In genomic region chr19:18280247-18281081, GRCh38 we compare ENCODE assay signal across 1 cellular context.
TF ChIP-seq lines count a peak whose summit lies in the region.

No MANE protein-coding gene starts in this region.

TF ChIP-seq in HepG2, 621 proteins besides CTCF, POLR2A, EP300 and RAD21 (continued from another document and continues in another):
- TF ChIP-seq, protein P1, sequence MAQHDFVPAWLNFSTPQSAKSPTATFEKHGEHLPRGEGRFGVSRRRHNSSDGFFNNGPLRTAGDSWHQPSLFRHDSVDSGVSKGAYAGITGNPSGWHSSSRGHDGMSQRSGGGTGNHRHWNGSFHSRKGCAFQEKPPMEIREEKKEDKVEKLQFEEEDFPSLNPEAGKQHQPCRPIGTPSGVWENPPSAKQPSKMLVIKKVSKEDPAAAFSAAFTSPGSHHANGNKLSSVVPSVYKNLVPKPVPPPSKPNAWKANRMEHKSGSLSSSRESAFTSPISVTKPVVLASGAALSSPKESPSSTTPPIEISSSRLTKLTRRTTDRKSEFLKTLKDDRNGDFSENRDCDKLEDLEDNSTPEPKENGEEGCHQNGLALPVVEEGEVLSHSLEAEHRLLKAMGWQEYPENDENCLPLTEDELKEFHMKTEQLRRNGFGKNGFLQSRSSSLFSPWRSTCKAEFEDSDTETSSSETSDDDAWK (CRISPR knock-in tag; IDR thresholded peaks at IDR 0.05), result no peak
- TF ChIP-seq TCF7L2 (IDR thresholded peaks at IDR 0.05; ENCODE audit: low read depth, low read length), result no peak
- TF ChIP-seq, protein P2, sequence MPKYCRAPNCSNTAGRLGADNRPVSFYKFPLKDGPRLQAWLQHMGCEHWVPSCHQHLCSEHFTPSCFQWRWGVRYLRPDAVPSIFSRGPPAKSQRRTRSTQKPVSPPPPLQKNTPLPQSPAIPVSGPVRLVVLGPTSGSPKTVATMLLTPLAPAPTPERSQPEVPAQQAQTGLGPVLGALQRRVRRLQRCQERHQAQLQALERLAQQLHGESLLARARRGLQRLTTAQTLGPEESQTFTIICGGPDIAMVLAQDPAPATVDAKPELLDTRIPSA (CRISPR knock-in tag; IDR thresholded peaks at IDR 0.05; ENCODE audit: borderline replicate concordance), result no peak
- TF ChIP-seq SCMH1 (CRISPR knock-in tag; IDR thresholded peaks at IDR 0.05; ENCODE audit: borderline replicate concordance), result no peak
- peak; percentile 30; the same call in 1 of the 2 replicates for TF ChIP-seq TFDP2 (CRISPR knock-in tag; IDR thresholded peaks at IDR 0.05)
- peak; percentile 38 for TF ChIP-seq TAF15 (IDR thresholded peaks at IDR 0.05; ENCODE audit: low read depth, low read length, poor library complexity, severe bottlenecking)
- TF ChIP-seq MYC (CRISPR knock-in tag; IDR thresholded peaks at IDR 0.05; ENCODE audit: borderline replicate concordance), result peak; percentile 73; the same call in 1 of the 2 replicates
- TF ChIP-seq ZKSCAN8 (CRISPR knock-in tag; IDR thresholded peaks at IDR 0.05; ENCODE audit: borderline replicate concordance), result no peak
- TF ChIP-seq NKX3-1 (CRISPR knock-in tag; IDR thresholded peaks at IDR 0.05), result peak; percentile 77
- TF ChIP-seq, protein P3, sequence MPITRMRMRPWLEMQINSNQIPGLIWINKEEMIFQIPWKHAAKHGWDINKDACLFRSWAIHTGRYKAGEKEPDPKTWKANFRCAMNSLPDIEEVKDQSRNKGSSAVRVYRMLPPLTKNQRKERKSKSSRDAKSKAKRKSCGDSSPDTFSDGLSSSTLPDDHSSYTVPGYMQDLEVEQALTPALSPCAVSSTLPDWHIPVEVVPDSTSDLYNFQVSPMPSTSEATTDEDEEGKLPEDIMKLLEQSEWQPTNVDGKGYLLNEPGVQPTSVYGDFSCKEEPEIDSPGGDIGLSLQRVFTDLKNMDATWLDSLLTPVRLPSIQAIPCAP (CRISPR knock-in tag; IDR thresholded peaks at IDR 0.05; ENCODE audit: low read depth), result no peak
- no peak for TF ChIP-seq NR2F2 (IDR thresholded peaks at IDR 0.05; ENCODE audit: borderline replicate concordance, low read depth)
- 0 out of 2 replicates have a peak, but pooled peaks have one; percentile 22 for TF ChIP-seq DR1 (CRISPR knock-in tag; IDR thresholded peaks at IDR 0.05)
- peak; percentile 67 for TF ChIP-seq ISL2 (CRISPR knock-in tag; IDR thresholded peaks at IDR 0.05)
- TF ChIP-seq HMGXB4 (CRISPR knock-in tag; IDR thresholded peaks at IDR 0.05; ENCODE audit: borderline replicate concordance in 1 of 2, low read depth in 1 of 2), result peak in 1 of 2 experiments; percentile 26; a peak in 1 of 4 replicates
- TF ChIP-seq ATF3 (CRISPR knock-in tag; IDR thresholded peaks at IDR 0.05), result peak; percentile 28; the same call in 1 of the 2 replicates
- TF ChIP-seq, protein P4, sequence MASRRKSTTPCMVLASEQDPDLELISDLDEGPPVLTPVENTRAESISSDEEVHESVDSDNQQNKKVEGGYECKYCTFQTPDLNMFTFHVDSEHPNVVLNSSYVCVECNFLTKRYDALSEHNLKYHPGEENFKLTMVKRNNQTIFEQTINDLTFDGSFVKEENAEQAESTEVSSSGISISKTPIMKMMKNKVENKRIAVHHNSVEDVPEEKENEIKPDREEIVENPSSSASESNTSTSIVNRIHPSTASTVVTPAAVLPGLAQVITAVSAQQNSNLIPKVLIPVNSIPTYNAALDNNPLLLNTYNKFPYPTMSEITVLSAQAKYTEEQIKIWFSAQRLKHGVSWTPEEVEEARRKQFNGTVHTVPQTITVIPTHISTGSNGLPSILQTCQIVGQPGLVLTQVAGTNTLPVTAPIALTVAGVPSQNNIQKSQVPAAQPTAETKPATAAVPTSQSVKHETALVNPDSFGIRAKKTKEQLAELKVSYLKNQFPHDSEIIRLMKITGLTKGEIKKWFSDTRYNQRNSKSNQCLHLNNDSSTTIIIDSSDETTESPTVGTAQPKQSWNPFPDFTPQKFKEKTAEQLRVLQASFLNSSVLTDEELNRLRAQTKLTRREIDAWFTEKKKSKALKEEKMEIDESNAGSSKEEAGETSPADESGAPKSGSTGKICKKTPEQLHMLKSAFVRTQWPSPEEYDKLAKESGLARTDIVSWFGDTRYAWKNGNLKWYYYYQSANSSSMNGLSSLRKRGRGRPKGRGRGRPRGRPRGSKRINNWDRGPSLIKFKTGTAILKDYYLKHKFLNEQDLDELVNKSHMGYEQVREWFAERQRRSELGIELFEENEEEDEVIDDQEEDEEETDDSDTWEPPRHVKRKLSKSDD (CRISPR knock-in tag; IDR thresholded peaks at IDR 0.05; ENCODE audit: low read depth), result no peak
- peak in 1 of 2 experiments; percentile 48; a peak in 1 of 4 replicates for TF ChIP-seq KLF16 (CRISPR knock-in tag; IDR thresholded peaks at IDR 0.05)
- peak; percentile 75 for TF ChIP-seq IRF2 (CRISPR knock-in tag; IDR thresholded peaks at IDR 0.05)
- TF ChIP-seq ZNF552 (CRISPR knock-in tag; IDR thresholded peaks at IDR 0.05; ENCODE audit: borderline replicate concordance), result 0 out of 2 replicates have a peak, but pooled peaks have one; percentile 52
- TF ChIP-seq, protein P5, sequence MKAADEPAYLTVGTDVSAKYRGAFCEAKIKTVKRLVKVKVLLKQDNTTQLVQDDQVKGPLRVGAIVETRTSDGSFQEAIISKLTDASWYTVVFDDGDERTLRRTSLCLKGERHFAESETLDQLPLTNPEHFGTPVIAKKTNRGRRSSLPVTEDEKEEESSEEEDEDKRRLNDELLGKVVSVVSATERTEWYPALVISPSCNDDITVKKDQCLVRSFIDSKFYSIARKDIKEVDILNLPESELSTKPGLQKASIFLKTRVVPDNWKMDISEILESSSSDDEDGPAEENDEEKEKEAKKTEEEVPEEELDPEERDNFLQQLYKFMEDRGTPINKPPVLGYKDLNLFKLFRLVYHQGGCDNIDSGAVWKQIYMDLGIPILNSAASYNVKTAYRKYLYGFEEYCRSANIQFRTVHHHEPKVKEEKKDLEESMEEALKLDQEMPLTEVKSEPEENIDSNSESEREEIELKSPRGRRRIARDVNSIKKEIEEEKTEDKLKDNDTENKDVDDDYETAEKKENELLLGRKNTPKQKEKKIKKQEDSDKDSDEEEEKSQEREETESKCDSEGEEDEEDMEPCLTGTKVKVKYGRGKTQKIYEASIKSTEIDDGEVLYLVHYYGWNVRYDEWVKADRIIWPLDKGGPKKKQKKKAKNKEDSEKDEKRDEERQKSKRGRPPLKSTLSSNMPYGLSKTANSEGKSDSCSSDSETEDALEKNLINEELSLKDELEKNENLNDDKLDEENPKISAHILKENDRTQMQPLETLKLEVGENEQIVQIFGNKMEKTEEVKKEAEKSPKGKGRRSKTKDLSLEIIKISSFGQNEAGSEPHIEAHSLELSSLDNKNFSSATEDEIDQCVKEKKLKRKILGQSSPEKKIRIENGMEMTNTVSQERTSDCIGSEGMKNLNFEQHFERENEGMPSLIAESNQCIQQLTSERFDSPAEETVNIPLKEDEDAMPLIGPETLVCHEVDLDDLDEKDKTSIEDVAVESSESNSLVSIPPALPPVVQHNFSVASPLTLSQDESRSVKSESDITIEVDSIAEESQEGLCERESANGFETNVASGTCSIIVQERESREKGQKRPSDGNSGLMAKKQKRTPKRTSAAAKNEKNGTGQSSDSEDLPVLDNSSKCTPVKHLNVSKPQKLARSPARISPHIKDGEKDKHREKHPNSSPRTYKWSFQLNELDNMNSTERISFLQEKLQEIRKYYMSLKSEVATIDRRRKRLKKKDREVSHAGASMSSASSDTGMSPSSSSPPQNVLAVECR (CRISPR knock-in tag; IDR thresholded peaks at IDR 0.05; ENCODE audit: borderline replicate concordance), result peak; percentile 13; the same call in 1 of the 2 replicates
- 0 out of 2 replicates have a peak, but pooled peaks have one; percentile 25 for TF ChIP-seq LBX2 (CRISPR knock-in tag; IDR thresholded peaks at IDR 0.05; ENCODE audit: borderline replicate concordance)
- TF ChIP-seq TBX2 (CRISPR knock-in tag; IDR thresholded peaks at IDR 0.05; ENCODE audit: borderline replicate concordance), result peak; percentile 53
- no peak for TF ChIP-seq HES4 (CRISPR knock-in tag; IDR thresholded peaks at IDR 0.05; ENCODE audit: borderline replicate concordance)
- no peak for TF ChIP-seq ZNF3 (CRISPR knock-in tag; IDR thresholded peaks at IDR 0.05)
- no peak for TF ChIP-seq TRIM24 (CRISPR knock-in tag; IDR thresholded peaks at IDR 0.05)
- no peak; the same call in 1 of the 2 replicates for TF ChIP-seq ZNF564 (CRISPR knock-in tag; IDR thresholded peaks at IDR 0.05)
- TF ChIP-seq, protein P6, sequence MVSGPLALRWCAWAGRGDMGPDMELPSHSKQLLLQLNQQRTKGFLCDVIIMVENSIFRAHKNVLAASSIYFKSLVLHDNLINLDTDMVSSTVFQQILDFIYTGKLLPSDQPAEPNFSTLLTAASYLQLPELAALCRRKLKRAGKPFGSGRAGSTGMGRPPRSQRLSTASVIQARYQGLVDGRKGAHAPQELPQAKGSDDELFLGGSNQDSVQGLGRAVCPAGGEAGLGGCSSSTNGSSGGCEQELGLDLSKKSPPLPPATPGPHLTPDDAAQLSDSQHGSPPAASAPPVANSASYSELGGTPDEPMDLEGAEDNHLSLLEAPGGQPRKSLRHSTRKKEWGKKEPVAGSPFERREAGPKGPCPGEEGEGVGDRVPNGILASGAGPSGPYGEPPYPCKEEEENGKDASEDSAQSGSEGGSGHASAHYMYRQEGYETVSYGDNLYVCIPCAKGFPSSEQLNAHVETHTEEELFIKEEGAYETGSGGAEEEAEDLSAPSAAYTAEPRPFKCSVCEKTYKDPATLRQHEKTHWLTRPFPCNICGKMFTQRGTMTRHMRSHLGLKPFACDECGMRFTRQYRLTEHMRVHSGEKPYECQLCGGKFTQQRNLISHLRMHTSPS (CRISPR knock-in tag; IDR thresholded peaks at IDR 0.05; ENCODE audit: low read depth), result no peak
- TF ChIP-seq, protein P7, sequence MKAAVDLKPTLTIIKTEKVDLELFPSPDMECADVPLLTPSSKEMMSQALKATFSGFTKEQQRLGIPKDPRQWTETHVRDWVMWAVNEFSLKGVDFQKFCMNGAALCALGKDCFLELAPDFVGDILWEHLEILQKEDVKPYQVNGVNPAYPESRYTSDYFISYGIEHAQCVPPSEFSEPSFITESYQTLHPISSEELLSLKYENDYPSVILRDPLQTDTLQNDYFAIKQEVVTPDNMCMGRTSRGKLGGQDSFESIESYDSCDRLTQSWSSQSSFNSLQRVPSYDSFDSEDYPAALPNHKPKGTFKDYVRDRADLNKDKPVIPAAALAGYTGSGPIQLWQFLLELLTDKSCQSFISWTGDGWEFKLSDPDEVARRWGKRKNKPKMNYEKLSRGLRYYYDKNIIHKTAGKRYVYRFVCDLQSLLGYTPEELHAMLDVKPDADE (CRISPR knock-in tag; IDR thresholded peaks at IDR 0.05), result peak; percentile 66; the same call in 1 of the 2 replicates
- TF ChIP-seq, protein P8, sequence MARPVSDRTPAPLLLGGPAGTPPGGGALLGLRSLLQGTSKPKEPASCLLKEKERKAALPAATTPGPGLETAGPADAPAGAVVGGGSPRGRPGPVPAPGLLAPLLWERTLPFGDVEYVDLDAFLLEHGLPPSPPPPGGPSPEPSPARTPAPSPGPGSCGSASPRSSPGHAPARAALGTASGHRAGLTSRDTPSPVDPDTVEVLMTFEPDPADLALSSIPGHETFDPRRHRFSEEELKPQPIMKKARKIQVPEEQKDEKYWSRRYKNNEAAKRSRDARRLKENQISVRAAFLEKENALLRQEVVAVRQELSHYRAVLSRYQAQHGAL (CRISPR knock-in tag; IDR thresholded peaks at IDR 0.05; ENCODE audit: not compliant biosample characterization), result peak; percentile 77
- no peak for TF ChIP-seq REPIN1 (CRISPR knock-in tag; IDR thresholded peaks at IDR 0.05; ENCODE audit: borderline replicate concordance, low read depth)
- no peak for TF ChIP-seq KDM5A (IDR thresholded peaks at IDR 0.05; ENCODE audit: borderline replicate concordance, low read length)
- no peak for TF ChIP-seq ZNF251 (CRISPR knock-in tag; IDR thresholded peaks at IDR 0.05)
